Comparison of ENCODE assay signal across 17 cellular contexts in genomic region chr1:209238356-209238755, GRCh38.
DNase-seq lines count a peak whose midpoint lies in the region; ATAC-seq and TF ChIP-seq lines count a peak whose summit lies in the region.
"Had no signal": no experiment of that assay in that cellular context is flagged by ENCODE, and none has a peak within 500 bp of the region (broad histone marks: within the 10 kb centered on the region; RNA-seq: fewer than 3 reads in every experiment).

No MANE protein-coding gene starts in this region.

- intact Hi-C loops in gastrocnemius medialis (cut with DNase I; ENCODE audit: low total_unique reads): no loop called here

- H2AK5ac ChIP-seq in trophoblast cell (ENCODE audit: low read length): no peak overlapping the region

- no peak overlapping the region for H3K4ac ChIP-seq in trophoblast cell (ENCODE audit: low read depth, low read length)

- no peak overlapping the region for H3K9ac ChIP-seq in trophoblast cell (ENCODE audit: low read length)

- H3K27ac ChIP-seq in trophoblast cell (ENCODE audit: low read depth, low read length): no peak overlapping the region
- no peak overlapping the region for H3K27ac ChIP-seq in gastrocnemius medialis
- H3K27ac ChIP-seq: A549, C4-2B had no signal

- no peaks in the 10 kb centered on the region for H3K4me1 Mint-ChIP-seq in stimulated activated effector memory CD8-positive, alpha-beta T cell treated with anti-CD3 and anti-CD28 coated beads, Interleukin-12 subunit alpha, Interleukin-12 subunit beta, amount 100 ng/mL, for 72 hours

- H3K9me3 ChIP-seq in trophoblast cell (ENCODE audit: insufficient read depth, low read depth, low read length): no peaks in the 10 kb centered on the region
- H3K9me3 ChIP-seq in gastrocnemius medialis: no peaks in the 10 kb centered on the region
- H3K9me3 ChIP-seq: A549, Caco-2 had no signal

- no peak overlapping the region for H3K4me3 ChIP-seq in epithelial cell of esophagus (ENCODE audit: low read length)
- no peak overlapping the region for H3K4me3 ChIP-seq in trophoblast cell (ENCODE audit: low read depth, low read length)
- H3K4me3 ChIP-seq in gastrocnemius medialis: no peak overlapping the region
- H3K4me3 ChIP-seq: A549, K562 had no signal

- H3K4me3 Mint-ChIP-seq in stimulated activated effector memory CD8-positive, alpha-beta T cell treated with anti-CD3 and anti-CD28 coated beads, Interleukin-12 subunit alpha, Interleukin-12 subunit beta, amount 100 ng/mL, for 72 hours: no peak overlapping the region
- H3K4me3 Mint-ChIP-seq: CD4-positive, alpha-beta T cell had no signal

- H3K23ac ChIP-seq in trophoblast cell (ENCODE audit: low read length): no peak overlapping the region

- H3K27me3 ChIP-seq in trophoblast cell (ENCODE audit: insufficient read depth, low read length): no peaks in the 10 kb centered on the region
- H3K27me3 ChIP-seq in gastrocnemius medialis: no peaks in the 10 kb centered on the region

- H3K4me1 ChIP-seq in trophoblast cell (ENCODE audit: control insufficient read depth in 1 of 2, insufficient read depth in 2 of 2, low read length in 2 of 2) (no peaks in the 10 kb centered on the region), gastrocnemius medialis (no peaks in the 10 kb centered on the region)
- H3K4me1 ChIP-seq: A549, Caco-2 had no signal

- no peak overlapping the region for H2BK5ac ChIP-seq in trophoblast cell (ENCODE audit: low read depth, low read length, poor library complexity)

- no peak overlapping the region for H2BK12ac ChIP-seq in trophoblast cell (ENCODE audit: low read length)

- no peak overlapping the region for H3K4me2 ChIP-seq in trophoblast cell (ENCODE audit: low read length)
- H3K4me2 ChIP-seq: A549 had no signal

- H3K36me3 ChIP-seq in trophoblast cell (ENCODE audit: control insufficient read depth in 1 of 2, insufficient read depth in 2 of 2, low read length in 2 of 2): no peaks in the 10 kb centered on the region
- H3K36me3 ChIP-seq in gastrocnemius medialis: no peaks in the 10 kb centered on the region

- ATAC-seq in stimulated activated effector memory CD8-positive, alpha-beta T cell treated with anti-CD3 and anti-CD28 coated beads, Interleukin-12 subunit alpha, Interleukin-12 subunit beta, amount 100 ng/mL, for 72 hours: no peak
- ATAC-seq in HG02588 (IDR thresholded peaks at IDR 0.05; ENCODE audit: unreplicated experiment): no peak
- ATAC-seq in gastrocnemius medialis: no peak
- ATAC-seq: A549, K562 had no signal

- WGBS in trophoblast cell (ENCODE audit: extremely low coverage, insufficient coverage, insufficient read length): no CpG with 5 or more reads among the region's 1 CpG

- no peak overlapping the region for H2BK120ac ChIP-seq in trophoblast cell (ENCODE audit: insufficient read depth, low read length, poor library complexity)

- H3K27ac Mint-ChIP-seq in stimulated activated effector memory CD8-positive, alpha-beta T cell treated with anti-CD3 and anti-CD28 coated beads, Interleukin-12 subunit alpha, Interleukin-12 subunit beta, amount 100 ng/mL, for 72 hours: no peak overlapping the region
- H3K27ac Mint-ChIP-seq: CD4-positive, alpha-beta T cell had no signal

- H3K79me2 ChIP-seq in trophoblast cell (ENCODE audit: control insufficient read depth, insufficient read depth, low read length, poor library complexity): no peaks in the 10 kb centered on the region

- H3K9me3 Mint-ChIP-seq in stimulated activated effector memory CD8-positive, alpha-beta T cell treated with anti-CD3 and anti-CD28 coated beads, Interleukin-12 subunit alpha, Interleukin-12 subunit beta, amount 100 ng/mL, for 72 hours: no peaks in the 10 kb centered on the region
- H3K9me3 Mint-ChIP-seq: CD4-positive, alpha-beta T cell had no signal

- H2AFZ ChIP-seq in trophoblast cell (ENCODE audit: insufficient read depth, low read length, poor library complexity): no peak overlapping the region

- no peak overlapping the region for H3K18ac ChIP-seq in trophoblast cell (ENCODE audit: low read length)

- H3K36me3 Mint-ChIP-seq in stimulated activated effector memory CD8-positive, alpha-beta T cell treated with anti-CD3 and anti-CD28 coated beads, Interleukin-12 subunit alpha, Interleukin-12 subunit beta, amount 100 ng/mL, for 72 hours: no peaks in the 10 kb centered on the region

- no peak overlapping the region for H4K91ac ChIP-seq in trophoblast cell (ENCODE audit: low read depth, low read length)

- H3K14ac ChIP-seq in trophoblast cell (ENCODE audit: low read length): no peak overlapping the region

- DNase-seq in HS-5 (ENCODE audit: low read depth): peak; percentile 16
- peak; percentile 4 for DNase-seq in amniotic epithelial cell (ENCODE audit: low read depth)
- DNase-seq in epithelial cell of esophagus (ENCODE audit: low read depth): peak; percentile 67
- DNase-seq in stimulated activated effector memory CD8-positive, alpha-beta T cell treated with anti-CD3 and anti-CD28 coated beads, Interleukin-12 subunit alpha, Interleukin-12 subunit beta, amount 100 ng/mL, for 72 hours (ENCODE audit: low spot score in 2 of 2): no peak
- no peak for DNase-seq in trophoblast cell
- DNase-seq in gastrocnemius medialis: no peak
- DNase-seq: AML-193; Caco-2; CD4-positive, alpha-beta T cell; GDM1; GOT3; H7; IMR-90 had no signal

- H4K12ac ChIP-seq in trophoblast cell (ENCODE audit: low read depth, low read length): no peak overlapping the region

- no peaks in the 10 kb centered on the region for H3K79me1 ChIP-seq in trophoblast cell (ENCODE audit: low read length)

- TF ChIP-seq CTCF in epithelial cell of esophagus (IDR thresholded peaks at IDR 0.05; ENCODE audit: insufficient read depth, low read depth, low read length, missing control alignments) (no peak), gastrocnemius medialis (IDR thresholded peaks at IDR 0.05 in 4 of 5, conservative IDR thresholded peaks at IDR 0.05 in 1 of 5) (no peak)

- no peak for TF ChIP-seq POLR2A in gastrocnemius medialis (IDR thresholded peaks at IDR 0.05)

- no peak overlapping the region for H4K8ac ChIP-seq in trophoblast cell (ENCODE audit: low read depth, low read length)

- in situ Hi-C loops in gastrocnemius medialis (cut with MboI; ENCODE audit: low sequenced_read_pairs in 4 of 4): no loop called here

Comparison
In these comparisons a context has a peak if more than half of its experiments do, and no peak if none do; other contexts are left out.
1. DNase-seq: peak in HS-5 (single experiment), amniotic epithelial cell (single experiment) and epithelial cell of esophagus (single experiment); none in stimulated activated effector memory CD8-positive, alpha-beta T cell treated with anti-CD3 and anti-CD28 coated beads, Interleukin-12 subunit alpha, Interleukin-12 subunit beta, amount 100 ng/mL, for 72 hours (0 of 2), trophoblast cell (0 of 2) and gastrocnemius medialis (0 of 2).